Comparison of ENCODE assay signal across 7 cellular contexts in genomic region chr21:34367320-34367935, GRCh38. TPM values are rescaled to one million over a fixed set of nuclear protein-coding genes. Genes with fewer than 3 reads are reported as not detected.
A peak's percentile ranks its signal among the peaks of the same experiment; 100 is the strongest.
DNase-seq lines count a peak whose midpoint lies in the region; ATAC-seq, FAIRE-seq and TF ChIP-seq lines count a peak whose summit lies in the region.

No MANE protein-coding gene starts in this region.

- TF ChIP-seq EP300 in K562 (IDR thresholded peaks at IDR 0.05; ENCODE audit: low read length) = no peak

- DNase-seq in GM04503 (ENCODE audit: low read depth) (peak; percentile 37), M059J (ENCODE audit: low read depth) (peak; percentile 92), RPMI8226 (peak; percentile 76), K562 (ENCODE audit: extremely low read depth in 1 of 4, low spot score in 3 of 4) (peak in 2 of 4 experiments; percentile 62 to 77), iris pigment epithelial cell (ENCODE audit: low read depth) (peak; percentile 79), H7 (no peak)
- DNase-seq in stimulated activated CD4-positive, alpha-beta T cell treated with anti-CD3 and anti-CD28 coated beads, TNF-alpha, amount 100 ng/mL, for 24 hours (ENCODE audit: low read depth in 3 of 3) = peak; percentile 6 to 27 (median 11)

- no TSS peak for BruUV-seq in K562 (replicated peaks; lab: Mats Ljungman, UMichigan)

- H3K9ac ChIP-seq in K562 (ENCODE audit: insufficient read depth in 1 of 2, low read depth in 2 of 2, low read length in 2 of 2) = no peak overlapping the region

- peak; percentile 66 to 90 (median 78) for TF ChIP-seq CTCF in K562 (IDR thresholded peaks at IDR 0.05 in 2 of 3, conservative IDR thresholded peaks at IDR 0.05 in 1 of 3; ENCODE audit: insufficient read depth in 2 of 3, low read depth in 1 of 3, low read length in 3 of 3)

- H3K4me3 ChIP-seq in K562 (no peak overlapping the region), H7 (ENCODE audit: insufficient read depth, low read depth, low read length) (no peak overlapping the region)

- no peaks in the 10 kb centered on the region for H3K9me1 ChIP-seq in K562 (ENCODE audit: control insufficient read depth, insufficient read depth, low read length)

- POLR2A ChIA-PET in K562 (lab: Yijun Ruan, JAX) = no interaction called here

- no peaks in the 10 kb centered on the region for H3K9me3 ChIP-seq in K562 (replicated peaks; ENCODE audit: control insufficient read depth, insufficient read depth, low read depth, low read length)

- H3K36me3 ChIP-seq in K562 (ENCODE audit: control insufficient read depth, insufficient read depth, low read length) (no peaks in the 10 kb centered on the region), H7 (replicated peaks; ENCODE audit: control insufficient read depth, insufficient read depth, low read length) (no peaks in the 10 kb centered on the region)

- H3K27me3 ChIP-seq in K562 (ENCODE audit: control insufficient read depth in 2 of 2, insufficient read depth in 2 of 2, low read length in 2 of 2) = peaks cover 5 to 7% of the 10 kb centered on the region in 2 experiments; a peak in 3 of 5 replicates
- no peaks in the 10 kb centered on the region for H3K27me3 ChIP-seq in H7 (ENCODE audit: control insufficient read depth, insufficient read depth, low read length)

- no peaks in the 10 kb centered on the region for H3K79me2 ChIP-seq in K562 (ENCODE audit: control insufficient read depth, insufficient read depth, low read length)

- no peak overlapping the region for H3K4me2 ChIP-seq in K562 (ENCODE audit: insufficient read depth, low read length)

- H4K20me1 ChIP-seq in K562 (replicated peaks; ENCODE audit: control insufficient read depth, insufficient read depth, low read length) = no peaks in the 10 kb centered on the region

- in situ Hi-C loops in K562 (cut with MboI) = no loop called here

- H3K27ac ChIP-seq in K562 (ENCODE audit: extremely low read depth, low read depth, low read length) = no peak overlapping the region

- no peak for TF ChIP-seq POLR2A in K562 (conservative IDR thresholded peaks at IDR 0.05)

- ATAC-seq in K562 = peak; percentile 95

- 17% methylated on average over 3 of the region's 3 CpGs for WGBS in K562 (ENCODE audit: insufficient coverage, low coverage, missing lambda C conversion rate)

- TF ChIP-seq RAD21 in K562 (CRISPR knock-in tag; conservative IDR thresholded peaks at IDR 0.05 in 1 of 2, IDR thresholded peaks at IDR 0.05 in 1 of 2) = peak; percentile 61 to 75

- intact Hi-C loops in K562 (cut with micrococcal nuclease) = no loop called here

- H2AFZ ChIP-seq in K562 (ENCODE audit: low read depth, low read length) = no peak overlapping the region

- FAIRE-seq in K562 (lab: Jason Lieb, UNC) = peak; percentile 64

- H3K4me1 ChIP-seq in K562 (replicated peaks in 1 of 2; ENCODE audit: control insufficient read depth in 2 of 2, insufficient read depth in 2 of 2, low read length in 2 of 2) = no peaks in the 10 kb centered on the region

- CTCF ChIA-PET in K562 (lab: Yijun Ruan, JAX; ENCODE audit: low intra/inter-chr PET ratio) = interaction anchor here (0.5 to 1.7 kb wide), 5 partner anchors 236 to 1573 kb away, joined by 3 to 11 read pairs (median 3); no protein-coding TSS in a partner anchor

TF ChIP-seq in K562, 482 proteins besides CTCF, POLR2A, EP300 and RAD21 (continues in another document):
- TF ChIP-seq ZFP30 (CRISPR knock-in tag; IDR thresholded peaks at IDR 0.05; ENCODE audit: borderline replicate concordance) (no peak), RCOR1 (IDR thresholded peaks at IDR 0.05; ENCODE audit: borderline replicate concordance in 1 of 2, low read depth in 2 of 2, low read length in 2 of 2) (0 out of 4 replicates have a peak, but pooled peaks of 1 of the 2 experiments have one; percentile 14), PBX2 (CRISPR knock-in tag; IDR thresholded peaks at IDR 0.05; ENCODE audit: low read depth) (no peak), PBX2 (tag; conservative IDR thresholded peaks at IDR 0.05; ENCODE audit: low read depth) (0 out of 2 replicates have a peak, but pooled peaks have one; percentile 11)

RNA-seq across cellular contexts. Expression of gene KCNE2, which starts 3.6 kb away (rescaled TPM):
- 0.10 TPM in 1 of 2 replicates, not detected in the other for total RNA-seq in M059J (2014; rRNA removed; shearing (Covaris generic))
- total RNA-seq in K562 (2011; cell fraction: chromatin; rRNA removed; ENCODE audit: low replicate concordance) = not detected in 2 replicates
- not detected in 2 replicates for total RNA-seq in K562 (2011; cell fraction: nucleolus; rRNA removed)
- total RNA-seq in K562 (2011; cell fraction: nucleoplasm; rRNA removed) = not detected in 2 replicates
- total RNA-seq in K562 (2014; rRNA removed) (not detected in 2 replicates), K562 (2014; rRNA removed; fragmentation: Illumina TruSeq; extraction: Trizol) (not detected in 2 replicates), K562 (2015; rRNA removed; fragmentation: Illumina TruSeq; extraction: Trizol) (not detected in 2 replicates), K562 (2021) (not detected in 2 replicates)
- polyA plus RNA-seq in K562 (2011; rRNA removed) (not detected in 2 replicates), K562 (2014; fragmentation: Illumina TruSeq; extraction: Trizol) (not detected in 2 replicates), K562 (2014; fragmentation: Nextera tagmentation; extraction: Ambion mirVana) (not detected), K562 (2014; rRNA removed) (not detected in 2 replicates)
- polyA plus RNA-seq in K562 (2011; cell fraction: cytosol; rRNA removed) = not detected in 2 replicates
- polyA plus RNA-seq in K562 (2011; cell fraction: nucleus; rRNA removed) = not detected in 2 replicates
- polyA plus RNA-seq in K562 (2012) = not detected in 2 replicates
- not detected in 2 replicates for polyA minus RNA-seq in K562 (2011; rRNA and poly(A)+ RNA removed)
- not detected in 2 replicates for polyA minus RNA-seq in K562 (2011; cell fraction: cytosol; rRNA and poly(A)+ RNA removed)
- polyA minus RNA-seq in K562 (2011; cell fraction: nucleus; rRNA and poly(A)+ RNA removed) = not detected in 2 replicates
- total RNA-seq in H7 (2014; rRNA removed; shearing (Covaris generic)) = not detected in 2 replicates

RNA-seq across cellular contexts. Expression of gene SMIM11, which starts 7.9 kb away (rescaled TPM):
- total RNA-seq in M059J (2014; rRNA removed; shearing (Covaris generic)) = 7.6 and 29.9 TPM in 2 replicates
- 18.4 and 18.7 TPM in 2 replicates for total RNA-seq in K562 (2011; cell fraction: chromatin; rRNA removed; ENCODE audit: low replicate concordance)
- 4.7 and 11.2 TPM in 2 replicates for total RNA-seq in K562 (2011; cell fraction: nucleolus; rRNA removed)
- 18.9 and 26.6 TPM in 2 replicates for total RNA-seq in K562 (2011; cell fraction: nucleoplasm; rRNA removed)
- total RNA-seq in K562 (2014; rRNA removed) (11.9 and 39.6 TPM in 2 replicates), K562 (2014; rRNA removed; fragmentation: Illumina TruSeq; extraction: Trizol) (17.7 and 28.5 TPM in 2 replicates), K562 (2015; rRNA removed; fragmentation: Illumina TruSeq; extraction: Trizol) (12.2 and 14.1 TPM in 2 replicates), K562 (2021) (3.9 and 29.5 TPM in 2 replicates)
- polyA plus RNA-seq in K562 (2011; rRNA removed) (6.1 and 9.2 TPM in 2 replicates), K562 (2014; fragmentation: Illumina TruSeq; extraction: Trizol) (39.8 and 42.6 TPM in 2 replicates), K562 (2014; fragmentation: Nextera tagmentation; extraction: Ambion mirVana) (100 to 1,000 TPM in 1 of 2 experiments, 10 to 100 TPM in 1; 86.3 to 113 TPM), K562 (2014; rRNA removed) (25.5 and 50.4 TPM in 2 replicates)
- 7.9 and 11.5 TPM in 2 replicates for polyA plus RNA-seq in K562 (2011; cell fraction: cytosol; rRNA removed)
- 11.4 and 14.1 TPM in 2 replicates for polyA plus RNA-seq in K562 (2011; cell fraction: nucleus; rRNA removed)
- polyA plus RNA-seq in K562 (2012) = 0.83 and 9.8 TPM in 2 replicates
- 7.9 and 21.9 TPM in 2 replicates for polyA minus RNA-seq in K562 (2011; rRNA and poly(A)+ RNA removed)
- polyA minus RNA-seq in K562 (2011; cell fraction: cytosol; rRNA and poly(A)+ RNA removed) = 1.1 and 3.3 TPM in 2 replicates
- 5.9 and 11.8 TPM in 2 replicates for polyA minus RNA-seq in K562 (2011; cell fraction: nucleus; rRNA and poly(A)+ RNA removed)
- 0.85 and 1.1 TPM in 2 replicates for total RNA-seq in H7 (2014; rRNA removed; shearing (Covaris generic))

RNA-seq across cellular contexts. Expression of gene SMIM34, which starts 56.3 kb away (rescaled TPM):
- not detected in 2 replicates for total RNA-seq in M059J (2014; rRNA removed; shearing (Covaris generic))
- not detected in 2 replicates for total RNA-seq in K562 (2011; cell fraction: chromatin; rRNA removed; ENCODE audit: low replicate concordance)
- total RNA-seq in K562 (2011; cell fraction: nucleolus; rRNA removed) = not detected in 2 replicates
- not detected in 2 replicates for total RNA-seq in K562 (2011; cell fraction: nucleoplasm; rRNA removed)
- total RNA-seq in K562 (2014; rRNA removed) (not detected in 2 replicates), K562 (2014; rRNA removed; fragmentation: Illumina TruSeq; extraction: Trizol) (not detected in 2 replicates), K562 (2015; rRNA removed; fragmentation: Illumina TruSeq; extraction: Trizol) (not detected in 2 replicates), K562 (2021) (not detected in 2 replicates)
- polyA plus RNA-seq in K562 (2011; rRNA removed) (not detected in 2 replicates), K562 (2014; fragmentation: Illumina TruSeq; extraction: Trizol) (not detected in 2 replicates), K562 (2014; fragmentation: Nextera tagmentation; extraction: Ambion mirVana) (not detected), K562 (2014; rRNA removed) (not detected in 2 replicates)
- polyA plus RNA-seq in K562 (2011; cell fraction: cytosol; rRNA removed) = not detected in 2 replicates
- polyA plus RNA-seq in K562 (2011; cell fraction: nucleus; rRNA removed) = not detected in 2 replicates
- polyA plus RNA-seq in K562 (2012) = not detected in 2 replicates
- not detected in 2 replicates for polyA minus RNA-seq in K562 (2011; rRNA and poly(A)+ RNA removed)
- polyA minus RNA-seq in K562 (2011; cell fraction: cytosol; rRNA and poly(A)+ RNA removed) = not detected in 2 replicates
- polyA minus RNA-seq in K562 (2011; cell fraction: nucleus; rRNA and poly(A)+ RNA removed) = not detected in 2 replicates
- not detected in 2 replicates for total RNA-seq in H7 (2014; rRNA removed; shearing (Covaris generic))
